18 cellular contexts compared by ENCODE assay signal in genomic region chr16:49482690-49483089, GRCh38.
"Had no signal": no experiment of that assay in that cellular context is flagged by ENCODE, and none has a peak within 500 bp of the region (broad histone marks: within the 10 kb centered on the region; RNA-seq: fewer than 3 reads in every experiment).

No MANE protein-coding gene starts in this region.

- H3K27ac ChIP-seq: esophagus squamous epithelium, tibial nerve, vagina had no signal

- H3K4me3 ChIP-seq: esophagus squamous epithelium, lung, tibial nerve, vagina had no signal

- H3K9me3 ChIP-seq: esophagus squamous epithelium, vagina had no signal

- H3K27me3 ChIP-seq: tibial nerve, vagina had no signal

- DNase-seq: activated CD4-positive, alpha-beta memory T cell treated with anti-CD3 and anti-CD28 coated beads, Interleukin-2, amount 10 ng/mL, durations not matched to agents 7 days and 5 days; activated CD4-positive, alpha-beta T cell treated with anti-CD3 and anti-CD28 coated beads for 4 hours; activated gamma-delta T cell treated with Interleukin-2 at 50 U/mL for 16 hours; activated T-cell treated with anti-CD3 and anti-CD28 coated beads, Interleukin-2, amount 50 U/mL, for 48 hours; effector memory CD8-positive, alpha-beta T cell; esophagus squamous epithelium; hypothalamus; islet precursor cell; left colon; retina; stimulated activated CD4-positive, alpha-beta T cell treated with anti-CD3 and anti-CD28 coated beads, Interleukin-2, amount 100 ng/mL, for 24 hours; stimulated activated naive CD4-positive, alpha-beta T cell treated with Interleukin-2 at 50 U/mL for 16 hours; SW 1271; T-helper 2 cell had no signal

- H3K36me3 ChIP-seq: esophagus squamous epithelium, tibial nerve, vagina had no signal

- ATAC-seq: effector memory CD8-positive, alpha-beta T cell; left colon; natural killer cell treated with Interleukin-12 subunit alpha and Interleukin-12 subunit beta and Interleukin-15 and Interleukin-18, amount 100 ng/mL, for 72 hours had no signal
